8 cellular contexts compared by ENCODE assay signal in the genomic region with DNA sequence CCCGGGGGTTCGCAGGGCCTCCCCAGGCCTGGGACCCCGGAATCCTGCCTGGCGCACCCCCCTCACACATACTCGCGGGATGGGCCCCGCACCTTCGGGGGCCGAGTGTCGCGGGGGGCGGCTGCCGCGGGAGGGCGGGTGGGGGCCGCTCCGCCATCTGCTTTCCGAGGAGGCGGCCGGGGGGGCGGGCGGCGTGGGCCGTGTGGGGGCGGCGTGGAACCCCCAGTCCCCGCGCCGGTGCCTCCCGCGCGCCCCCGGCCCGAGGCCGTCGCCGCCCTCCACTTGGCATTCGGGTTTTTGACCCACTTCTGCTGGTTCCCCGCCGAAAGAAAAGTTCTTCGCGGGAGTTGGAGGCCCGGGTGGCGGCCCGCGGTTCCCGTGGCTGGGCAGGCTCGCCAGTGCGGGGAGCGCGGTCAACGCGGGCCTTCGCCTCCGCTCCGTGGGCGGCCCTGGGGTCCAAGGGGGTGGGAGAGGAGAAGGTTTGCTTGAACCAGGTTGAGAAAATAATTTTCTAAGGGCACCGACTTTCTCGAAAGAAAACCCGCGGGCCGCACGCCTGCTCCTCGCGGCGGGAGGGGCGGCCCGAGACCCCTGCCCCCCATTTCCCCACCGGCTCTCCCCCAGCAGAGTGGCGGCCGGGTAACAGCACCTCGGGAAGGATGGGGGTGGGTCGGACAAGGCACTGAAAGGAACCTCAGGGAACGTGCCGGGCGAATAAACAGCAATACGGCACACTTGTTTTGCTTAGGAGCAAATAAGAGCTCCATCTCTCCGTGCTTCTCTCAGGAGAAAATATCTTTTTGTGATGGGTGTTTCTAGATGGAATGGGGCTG. TPM values are rescaled to one million over a fixed set of nuclear protein-coding genes. Genes with fewer than 3 reads are reported as not detected.
DNase-seq lines count a peak whose midpoint lies in the region; ATAC-seq, FAIRE-seq and TF ChIP-seq lines count a peak whose summit lies in the region.

No MANE protein-coding gene starts in this region.

- in situ Hi-C loops in gastrocnemius medialis (cut with MboI; ENCODE audit: low sequenced_read_pairs in 4 of 4), result no loop called here

- peak overlapping the region; percentile 75 for H3K4me3 Mint-ChIP-seq in WTC11

- TF ChIP-seq POLR2A in gastrocnemius medialis (IDR thresholded peaks at IDR 0.05), result no peak

- H3K9me3 ChIP-seq in gastrocnemius medialis, result no peaks in the 10 kb centered on the region

- ATAC-seq in WTC11 (no peak), foreskin keratinocyte (no peak), gastrocnemius medialis (no peak), HG02870 (IDR thresholded peaks at IDR 0.05; ENCODE audit: unreplicated experiment) (no peak)

- POLR2A ChIA-PET in WTC11 (lab: Charles Lee), result interaction anchor here (0.6 to 1.6 kb wide), 3 partner anchors 11 to 1217 kb away, joined by 3 to 7 read pairs (median 6); a partner anchor contains a TSS

- FAIRE-seq in GM19239 (lab: Jason Lieb, UNC), result peak; percentile 40

- peaks cover 13% of the 10 kb centered on the region for H3K27me3 Mint-ChIP-seq in WTC11 (ENCODE audit: low read depth)

- no peak for TF ChIP-seq CTCF in WTC11 (IDR thresholded peaks at IDR 0.05)
- TF ChIP-seq CTCF in foreskin keratinocyte (conservative IDR thresholded peaks at IDR 0.05), result no peak
- TF ChIP-seq CTCF in gastrocnemius medialis (IDR thresholded peaks at IDR 0.05 in 4 of 5, conservative IDR thresholded peaks at IDR 0.05 in 1 of 5), result no peak

- no peaks in the 10 kb centered on the region for H3K9me3 Mint-ChIP-seq in WTC11

- H3K4me1 Mint-ChIP-seq in WTC11, result peaks cover 17% of the 10 kb centered on the region

- CTCF ChIA-PET in WTC11 (lab: Charles Lee), result interaction anchor here (0.7 to 1.6 kb wide), 6 partner anchors 11 to 129 kb away, joined by 3 to 10 read pairs (median 4); a partner anchor contains a TSS

- intact Hi-C loops in gastrocnemius medialis (cut with DNase I; ENCODE audit: low total_unique reads), result no loop called here

- peak overlapping the region; percentile 90 to 100 (median 94) for H3K4me3 ChIP-seq in gastrocnemius medialis

- DNase-seq in GM19239 (ENCODE audit: insufficient read length, low spot score) (no peak), WTC11 (ENCODE audit: low spot score) (no peak), foreskin keratinocyte (no peak), gastrocnemius medialis (no peak), cerebellar nuclear complex (lab: John Stamatoyannopoulos, UW) (no peak), NK-92 (lab: John Stamatoyannopoulos, UW; ENCODE audit: unreplicated experiment) (no peak)
- no peak for DNase-seq in stimulated activated CD4-positive, alpha-beta T cell treated with anti-CD3 and anti-CD28 coated beads, Interleukin-2, amount 100 ng/mL, for 24 hours

- peak overlapping the region; percentile 41 for H3K27ac Mint-ChIP-seq in WTC11

- peaks cover 0 to 9% of the 10 kb centered on the region in 2 donors for H3K36me3 ChIP-seq in gastrocnemius medialis

- H3K27ac ChIP-seq in foreskin keratinocyte (peak overlapping the region; percentile 42), gastrocnemius medialis (peak overlapping the region; percentile 95 to 99 (median 96))

- peaks cover 27% of the 10 kb centered on the region for H3K36me3 Mint-ChIP-seq in WTC11

- H3K4me1 ChIP-seq in foreskin keratinocyte, result peaks cover 6% of the 10 kb centered on the region
- peaks cover 18 to 22% of the 10 kb centered on the region in 2 donors for H3K4me1 ChIP-seq in gastrocnemius medialis

- H3K27me3 ChIP-seq in foreskin keratinocyte, result no peaks in the 10 kb centered on the region
- no peaks in the 10 kb centered on the region for H3K27me3 ChIP-seq in gastrocnemius medialis

TF ChIP-seq in WTC11, 78 proteins besides CTCF, POLR2A, EP300 and RAD21 (continues in another document):
- TF ChIP-seq JUN (CRISPR knock-in tag; IDR thresholded peaks at IDR 0.05) (no peak), NR3C1 (CRISPR knock-in tag; conservative IDR thresholded peaks at IDR 0.05; ENCODE audit: low read depth) (no peak), ZNF671 (CRISPR knock-in tag; IDR thresholded peaks at IDR 0.05) (no peak), HMGA2 (CRISPR knock-in tag; IDR thresholded peaks at IDR 0.05) (no peak), FOXJ3 (CRISPR knock-in tag; IDR thresholded peaks at IDR 0.05; ENCODE audit: borderline replicate concordance) (no peak)
- TF ChIP-seq, protein P1, sequence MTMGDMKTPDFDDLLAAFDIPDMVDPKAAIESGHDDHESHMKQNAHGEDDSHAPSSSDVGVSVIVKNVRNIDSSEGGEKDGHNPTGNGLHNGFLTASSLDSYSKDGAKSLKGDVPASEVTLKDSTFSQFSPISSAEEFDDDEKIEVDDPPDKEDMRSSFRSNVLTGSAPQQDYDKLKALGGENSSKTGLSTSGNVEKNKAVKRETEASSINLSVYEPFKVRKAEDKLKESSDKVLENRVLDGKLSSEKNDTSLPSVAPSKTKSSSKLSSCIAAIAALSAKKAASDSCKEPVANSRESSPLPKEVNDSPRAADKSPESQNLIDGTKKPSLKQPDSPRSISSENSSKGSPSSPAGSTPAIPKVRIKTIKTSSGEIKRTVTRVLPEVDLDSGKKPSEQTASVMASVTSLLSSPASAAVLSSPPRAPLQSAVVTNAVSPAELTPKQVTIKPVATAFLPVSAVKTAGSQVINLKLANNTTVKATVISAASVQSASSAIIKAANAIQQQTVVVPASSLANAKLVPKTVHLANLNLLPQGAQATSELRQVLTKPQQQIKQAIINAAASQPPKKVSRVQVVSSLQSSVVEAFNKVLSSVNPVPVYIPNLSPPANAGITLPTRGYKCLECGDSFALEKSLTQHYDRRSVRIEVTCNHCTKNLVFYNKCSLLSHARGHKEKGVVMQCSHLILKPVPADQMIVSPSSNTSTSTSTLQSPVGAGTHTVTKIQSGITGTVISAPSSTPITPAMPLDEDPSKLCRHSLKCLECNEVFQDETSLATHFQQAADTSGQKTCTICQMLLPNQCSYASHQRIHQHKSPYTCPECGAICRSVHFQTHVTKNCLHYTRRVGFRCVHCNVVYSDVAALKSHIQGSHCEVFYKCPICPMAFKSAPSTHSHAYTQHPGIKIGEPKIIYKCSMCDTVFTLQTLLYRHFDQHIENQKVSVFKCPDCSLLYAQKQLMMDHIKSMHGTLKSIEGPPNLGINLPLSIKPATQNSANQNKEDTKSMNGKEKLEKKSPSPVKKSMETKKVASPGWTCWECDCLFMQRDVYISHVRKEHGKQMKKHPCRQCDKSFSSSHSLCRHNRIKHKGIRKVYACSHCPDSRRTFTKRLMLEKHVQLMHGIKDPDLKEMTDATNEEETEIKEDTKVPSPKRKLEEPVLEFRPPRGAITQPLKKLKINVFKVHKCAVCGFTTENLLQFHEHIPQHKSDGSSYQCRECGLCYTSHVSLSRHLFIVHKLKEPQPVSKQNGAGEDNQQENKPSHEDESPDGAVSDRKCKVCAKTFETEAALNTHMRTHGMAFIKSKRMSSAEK (CRISPR knock-in tag; IDR thresholded peaks at IDR 0.05; ENCODE audit: borderline replicate concordance), result no peak
- TF ChIP-seq, protein P2, sequence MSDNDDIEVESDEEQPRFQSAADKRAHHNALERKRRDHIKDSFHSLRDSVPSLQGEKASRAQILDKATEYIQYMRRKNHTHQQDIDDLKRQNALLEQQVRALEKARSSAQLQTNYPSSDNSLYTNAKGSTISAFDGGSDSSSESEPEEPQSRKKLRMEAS (CRISPR knock-in tag; IDR thresholded peaks at IDR 0.05), result no peak
- TF ChIP-seq, protein P3, sequence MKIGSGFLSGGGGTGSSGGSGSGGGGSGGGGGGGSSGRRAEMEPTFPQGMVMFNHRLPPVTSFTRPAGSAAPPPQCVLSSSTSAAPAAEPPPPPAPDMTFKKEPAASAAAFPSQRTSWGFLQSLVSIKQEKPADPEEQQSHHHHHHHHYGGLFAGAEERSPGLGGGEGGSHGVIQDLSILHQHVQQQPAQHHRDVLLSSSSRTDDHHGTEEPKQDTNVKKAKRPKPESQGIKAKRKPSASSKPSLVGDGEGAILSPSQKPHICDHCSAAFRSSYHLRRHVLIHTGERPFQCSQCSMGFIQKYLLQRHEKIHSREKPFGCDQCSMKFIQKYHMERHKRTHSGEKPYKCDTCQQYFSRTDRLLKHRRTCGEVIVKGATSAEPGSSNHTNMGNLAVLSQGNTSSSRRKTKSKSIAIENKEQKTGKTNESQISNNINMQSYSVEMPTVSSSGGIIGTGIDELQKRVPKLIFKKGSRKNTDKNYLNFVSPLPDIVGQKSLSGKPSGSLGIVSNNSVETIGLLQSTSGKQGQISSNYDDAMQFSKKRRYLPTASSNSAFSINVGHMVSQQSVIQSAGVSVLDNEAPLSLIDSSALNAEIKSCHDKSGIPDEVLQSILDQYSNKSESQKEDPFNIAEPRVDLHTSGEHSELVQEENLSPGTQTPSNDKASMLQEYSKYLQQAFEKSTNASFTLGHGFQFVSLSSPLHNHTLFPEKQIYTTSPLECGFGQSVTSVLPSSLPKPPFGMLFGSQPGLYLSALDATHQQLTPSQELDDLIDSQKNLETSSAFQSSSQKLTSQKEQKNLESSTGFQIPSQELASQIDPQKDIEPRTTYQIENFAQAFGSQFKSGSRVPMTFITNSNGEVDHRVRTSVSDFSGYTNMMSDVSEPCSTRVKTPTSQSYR (CRISPR knock-in tag; IDR thresholded peaks at IDR 0.05), result no peak

RNA-seq across cellular contexts. Expression of a gene that starts 1.6 kb away (rescaled TPM):
- total RNA-seq in WTC11 (2021), result 39.6 to 40.0 TPM (median 40.0 TPM) in 3 replicates
- total RNA-seq in foreskin keratinocyte, result 15.3 and 16.3 TPM in 2 replicates
- polyA plus RNA-seq in foreskin keratinocyte, result 8.2 and 9.9 TPM in 2 replicates
- total RNA-seq in gastrocnemius medialis, result 1 to 10 TPM; 4.7 to 8.5 (median 5.3) TPM

RNA-seq across cellular contexts. Expression of a gene that starts 9.5 kb away (rescaled TPM):
- total RNA-seq in WTC11 (2021) (14.8 to 17.4 TPM (median 15.0 TPM) in 3 replicates), foreskin keratinocyte (15.3 and 15.4 TPM in 2 replicates), gastrocnemius medialis (10 to 100 TPM; 16.7 to 31.0 (median 24.2) TPM)
- 16.8 and 18.6 TPM in 2 replicates for polyA plus RNA-seq in foreskin keratinocyte

RNA-seq across cellular contexts. Expression of a gene that starts 12.5 kb away (rescaled TPM):
- total RNA-seq in WTC11 (2021), result 15.1 to 17.6 TPM (median 15.3 TPM) in 3 replicates
- total RNA-seq in foreskin keratinocyte, result 41.8 and 52.0 TPM in 2 replicates
- polyA plus RNA-seq in foreskin keratinocyte, result 25.4 and 29.4 TPM in 2 replicates
- total RNA-seq in gastrocnemius medialis, result 100 to 1,000 TPM; 176 to 481 (median 267) TPM

RNA-seq across cellular contexts. Expression of a gene that starts 35.4 kb away (rescaled TPM):
- total RNA-seq in WTC11 (2021) (29.1 to 37.5 TPM (median 31.0 TPM) in 3 replicates), foreskin keratinocyte (14.6 and 15.3 TPM in 2 replicates), gastrocnemius medialis (10 to 100 TPM in 3 of 4 donors, 1 to 10 TPM in 1; 9.3 to 14.5 (median 11.3) TPM)
- polyA plus RNA-seq in foreskin keratinocyte, result 13.4 and 14.7 TPM in 2 replicates
